1 cellular context compared by ENCODE assay signal in genomic region chr22:29799217-29799680, GRCh38.
TF ChIP-seq lines count a peak whose summit lies in the region.

No MANE protein-coding gene starts in this region.

TF ChIP-seq in HepG2, 621 proteins besides CTCF, POLR2A, EP300 and RAD21 (continues in another document):
- TF ChIP-seq KLF12 (CRISPR knock-in tag; IDR thresholded peaks at IDR 0.05; ENCODE audit: borderline replicate concordance) (no peak), ZNF781 (CRISPR knock-in tag; IDR thresholded peaks at IDR 0.05; ENCODE audit: borderline replicate concordance, not compliant biosample characterization) (no peak), ZNF546 (CRISPR knock-in tag; conservative IDR thresholded peaks at IDR 0.05) (no peak), STAG1 (CRISPR knock-in tag; IDR thresholded peaks at IDR 0.05) (no peak; the same call in 1 of the 2 replicates), ZBTB4 (CRISPR knock-in tag; IDR thresholded peaks at IDR 0.05; ENCODE audit: borderline replicate concordance) (peak; percentile 43; the same call in 1 of the 2 replicates), FOSL2 (CRISPR knock-in tag; IDR thresholded peaks at IDR 0.05) (peak; percentile 96), ZNF83 (CRISPR knock-in tag; IDR thresholded peaks at IDR 0.05; ENCODE audit: borderline replicate concordance) (no peak), EEA1 (CRISPR knock-in tag; IDR thresholded peaks at IDR 0.05; ENCODE audit: borderline replicate concordance) (no peak), ZMAT5 (CRISPR knock-in tag; IDR thresholded peaks at IDR 0.05; ENCODE audit: borderline replicate concordance, low read depth) (no peak), ZNF280D (CRISPR knock-in tag; IDR thresholded peaks at IDR 0.05) (no peak), ZBTB3 (CRISPR knock-in tag; IDR thresholded peaks at IDR 0.05; ENCODE audit: borderline replicate concordance, low read depth) (no peak), ZNF275 (CRISPR knock-in tag; IDR thresholded peaks at IDR 0.05; ENCODE audit: borderline replicate concordance) (no peak), NPAS2 (CRISPR knock-in tag; IDR thresholded peaks at IDR 0.05; ENCODE audit: borderline replicate concordance) (no peak), TIGD3 (CRISPR knock-in tag; IDR thresholded peaks at IDR 0.05; ENCODE audit: borderline replicate concordance) (no peak), ZNF34 (CRISPR knock-in tag; IDR thresholded peaks at IDR 0.05; ENCODE audit: borderline replicate concordance) (no peak), ZNF747 (CRISPR knock-in tag; IDR thresholded peaks at IDR 0.05; ENCODE audit: borderline replicate concordance) (no peak; the same call in 1 of the 2 replicates), ZNF318 (CRISPR knock-in tag; IDR thresholded peaks at IDR 0.05) (no peak), EZH2 (conservative IDR thresholded peaks at IDR 0.05; ENCODE audit: low read depth, low read length) (no peak), RBAK (CRISPR knock-in tag; IDR thresholded peaks at IDR 0.05) (no peak), DBP (CRISPR knock-in tag; IDR thresholded peaks at IDR 0.05; ENCODE audit: not compliant biosample characterization) (no peak), CENPT (CRISPR knock-in tag; IDR thresholded peaks at IDR 0.05; ENCODE audit: low read depth) (no peak), FOXO1 (CRISPR knock-in tag; IDR thresholded peaks at IDR 0.05) (peak; percentile 17; the same call in 1 of the 2 replicates), ARHGAP35 (CRISPR knock-in tag; IDR thresholded peaks at IDR 0.05; ENCODE audit: borderline replicate concordance) (no peak; the same call in 1 of the 2 replicates), FLYWCH1 (CRISPR knock-in tag; IDR thresholded peaks at IDR 0.05) (no peak), SP4 (CRISPR knock-in tag; IDR thresholded peaks at IDR 0.05) (peak; percentile 17; the same call in 1 of the 2 replicates), RARA (CRISPR knock-in tag; IDR thresholded peaks at IDR 0.05) (0 out of 2 replicates have a peak, but pooled peaks have one; percentile 44), ZNF44 (CRISPR knock-in tag; IDR thresholded peaks at IDR 0.05) (no peak), AGO2 (optimal IDR thresholded peaks at IDR 0.05; ENCODE audit: low read depth, low read length) (no peak), ELF3 (CRISPR knock-in tag; IDR thresholded peaks at IDR 0.05) (peak; percentile 79), HDAC6 (IDR thresholded peaks at IDR 0.05; ENCODE audit: low read depth, low read length) (no peak), ZNF510 (CRISPR knock-in tag; IDR thresholded peaks at IDR 0.05; ENCODE audit: low read depth) (no peak), RFX3 (CRISPR knock-in tag; IDR thresholded peaks at IDR 0.05) (no peak)
- TF ChIP-seq, protein P1, sequence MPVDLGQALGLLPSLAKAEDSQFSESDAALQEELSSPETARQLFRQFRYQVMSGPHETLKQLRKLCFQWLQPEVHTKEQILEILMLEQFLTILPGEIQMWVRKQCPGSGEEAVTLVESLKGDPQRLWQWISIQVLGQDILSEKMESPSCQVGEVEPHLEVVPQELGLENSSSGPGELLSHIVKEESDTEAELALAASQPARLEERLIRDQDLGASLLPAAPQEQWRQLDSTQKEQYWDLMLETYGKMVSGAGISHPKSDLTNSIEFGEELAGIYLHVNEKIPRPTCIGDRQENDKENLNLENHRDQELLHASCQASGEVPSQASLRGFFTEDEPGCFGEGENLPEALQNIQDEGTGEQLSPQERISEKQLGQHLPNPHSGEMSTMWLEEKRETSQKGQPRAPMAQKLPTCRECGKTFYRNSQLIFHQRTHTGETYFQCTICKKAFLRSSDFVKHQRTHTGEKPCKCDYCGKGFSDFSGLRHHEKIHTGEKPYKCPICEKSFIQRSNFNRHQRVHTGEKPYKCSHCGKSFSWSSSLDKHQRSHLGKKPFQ (CRISPR knock-in tag; IDR thresholded peaks at IDR 0.05; ENCODE audit: insufficient replicate concordance), result no peak
- TF ChIP-seq, protein P2, sequence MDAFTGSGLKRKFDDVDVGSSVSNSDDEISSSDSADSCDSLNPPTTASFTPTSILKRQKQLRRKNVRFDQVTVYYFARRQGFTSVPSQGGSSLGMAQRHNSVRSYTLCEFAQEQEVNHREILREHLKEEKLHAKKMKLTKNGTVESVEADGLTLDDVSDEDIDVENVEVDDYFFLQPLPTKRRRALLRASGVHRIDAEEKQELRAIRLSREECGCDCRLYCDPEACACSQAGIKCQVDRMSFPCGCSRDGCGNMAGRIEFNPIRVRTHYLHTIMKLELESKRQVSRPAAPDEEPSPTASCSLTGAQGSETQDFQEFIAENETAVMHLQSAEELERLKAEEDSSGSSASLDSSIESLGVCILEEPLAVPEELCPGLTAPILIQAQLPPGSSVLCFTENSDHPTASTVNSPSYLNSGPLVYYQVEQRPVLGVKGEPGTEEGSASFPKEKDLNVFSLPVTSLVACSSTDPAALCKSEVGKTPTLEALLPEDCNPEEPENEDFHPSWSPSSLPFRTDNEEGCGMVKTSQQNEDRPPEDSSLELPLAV (CRISPR knock-in tag; conservative IDR thresholded peaks at IDR 0.05; ENCODE audit: low read depth), result no peak
